In genomic region chr10:94279835-94280709, GRCh38 we compare ENCODE assay signal across 8 cellular contexts.
DNase-seq lines count a peak whose midpoint lies in the region; ATAC-seq and TF ChIP-seq lines count a peak whose summit lies in the region.

No MANE protein-coding gene starts in this region.

- peak overlapping the region; percentile 64 for H3K27ac Mint-ChIP-seq in chondrocyte (ENCODE audit: unreplicated experiment)

- no peak overlapping the region for H3K4me3 Mint-ChIP-seq in chondrocyte (ENCODE audit: unreplicated experiment)

- H3K4me3 ChIP-seq in HAP-1 (no peak overlapping the region), right lobe of liver (no peak overlapping the region)

- WGBS in right lobe of liver (ENCODE audit: insufficient coverage, low coverage, low lambda C conversion rate, missing lambda C conversion rate), result 27% methylated on average over 13 of the region's 14 CpGs

- DNase-seq in GM04504 (ENCODE audit: low read depth) (peak; percentile 28), HAP-1 (ENCODE audit: low spot score in 2 of 2) (peak; percentile 68 to 78), NCI-H1694 treated with DMSO at 0.1 percent for 48 hours (lab: John Stamatoyannopoulos, UW) (peak; percentile 29), chondrocyte (ENCODE audit: low spot score) (no peak), right lobe of liver (peak; percentile 65 to 72 (median 71))
- DNase-seq in activated CD4-positive, CD25-positive, alpha-beta regulatory T cell treated with anti-CD3 and anti-CD28 coated beads, Interleukin-2, amount 50 U/mL, for 72 hours, result peak; percentile 64
- DNase-seq in stimulated activated CD8-positive, alpha-beta memory T cell treated with anti-CD3 and anti-CD28 coated beads, Interleukin-2, amount 100 ng/mL, for 48 hours (ENCODE audit: low read depth in 2 of 2), result peak; percentile 25 to 29

- H3K9me3 ChIP-seq in HAP-1, result no peaks in the 10 kb centered on the region
- H3K9me3 ChIP-seq in right lobe of liver, result no peaks in the 10 kb centered on the region

- peaks cover 45% of the 10 kb centered on the region for H3K4me1 Mint-ChIP-seq in chondrocyte (ENCODE audit: low read depth)

- H3K4me1 ChIP-seq in HAP-1 (no peaks in the 10 kb centered on the region), right lobe of liver (peaks cover 0 to 14% (median 1%) of the 10 kb centered on the region in 4 donors)

- TF ChIP-seq POLR2A in right lobe of liver (IDR thresholded peaks at IDR 0.05), result no peak

- intact Hi-C loops in right lobe of liver (cut with DNase I), result no loop called here

- ATAC-seq in right lobe of liver (peak; percentile 97 to 98 (median 98)), HG03139 (IDR thresholded peaks at IDR 0.05; ENCODE audit: unreplicated experiment) (no peak)

- no peaks in the 10 kb centered on the region for H3K36me3 ChIP-seq in HAP-1 (replicated peaks)
- no peaks in the 10 kb centered on the region for H3K36me3 ChIP-seq in right lobe of liver

- no peaks in the 10 kb centered on the region for H3K27me3 ChIP-seq in HAP-1 (ENCODE audit: low read depth)
- no peaks in the 10 kb centered on the region for H3K27me3 ChIP-seq in right lobe of liver

- no peaks in the 10 kb centered on the region for H3K27me3 Mint-ChIP-seq in chondrocyte (ENCODE audit: low read depth)

- TF ChIP-seq CTCF in chondrocyte (IDR thresholded peaks at IDR 0.05) (peak; percentile 85), right lobe of liver (IDR thresholded peaks at IDR 0.05) (peak; percentile 70 to 96 (median 90))

- no peak overlapping the region for H3K27ac ChIP-seq in right lobe of liver

- peaks cover 5% of the 10 kb centered on the region for H3K36me3 Mint-ChIP-seq in chondrocyte (ENCODE audit: low read depth)

- in situ Hi-C loops in HAP-1 (cut with MboI; ENCODE audit: low sequenced_read_pairs), result no loop called here

- H3K9me3 Mint-ChIP-seq in chondrocyte (ENCODE audit: low read depth), result no peaks in the 10 kb centered on the region
